Comparison of ENCODE assay signal across 1 cellular context in the genomic region with DNA sequence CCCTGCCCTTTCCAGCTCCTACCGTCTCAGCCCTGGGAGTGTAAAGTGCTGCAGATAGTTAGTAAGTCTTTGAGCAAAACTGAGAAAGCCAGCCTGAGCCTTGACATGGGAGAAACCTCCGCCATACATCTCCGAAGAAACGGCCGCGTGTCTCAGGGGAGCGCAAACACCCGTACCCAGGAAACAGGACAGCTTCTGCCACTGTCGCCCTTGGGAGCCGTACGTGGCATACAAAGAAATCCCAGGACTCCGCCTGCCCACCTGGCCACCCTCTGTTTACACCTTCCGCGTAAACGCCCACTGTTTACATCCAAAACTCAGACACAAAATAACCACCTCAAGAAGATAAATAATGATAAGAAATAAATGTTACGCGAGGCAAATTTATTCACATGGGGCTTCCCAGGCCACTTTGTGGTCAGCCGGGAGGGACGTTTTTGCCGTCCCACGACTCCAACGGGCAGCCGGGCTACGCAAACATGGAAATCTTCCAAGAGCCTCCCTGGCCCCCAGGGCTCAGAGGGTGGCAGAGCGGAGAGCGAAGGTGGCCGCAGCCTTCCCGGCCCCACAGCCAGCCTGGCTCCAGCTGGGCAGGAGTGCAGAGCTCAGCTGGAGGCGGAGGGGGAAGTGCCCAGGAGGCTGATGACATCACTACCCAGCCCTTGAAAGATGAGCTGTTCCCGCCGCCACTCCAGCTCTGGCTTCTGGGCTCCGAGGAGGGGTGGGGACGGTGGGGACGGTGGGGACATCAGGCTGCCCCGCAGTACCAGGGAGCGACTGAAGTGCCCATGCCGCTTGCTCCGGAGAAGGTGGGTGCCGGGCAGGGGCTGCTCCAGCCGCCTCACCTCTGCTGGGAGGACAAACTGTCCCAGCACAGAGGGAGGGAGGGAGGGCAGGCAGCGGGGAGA.
TF ChIP-seq lines count a peak whose summit lies in the region.

Gene BDKRB2 (plus strand): TSS at position 689 of the 908 bp plus-strand sequence. CDS start 32,269 bp downstream, outside the sequence.

TF ChIP-seq in HCT116, 20 proteins besides CTCF, POLR2A, EP300 and RAD21 (continued from another document):
- TF ChIP-seq, protein P1, sequence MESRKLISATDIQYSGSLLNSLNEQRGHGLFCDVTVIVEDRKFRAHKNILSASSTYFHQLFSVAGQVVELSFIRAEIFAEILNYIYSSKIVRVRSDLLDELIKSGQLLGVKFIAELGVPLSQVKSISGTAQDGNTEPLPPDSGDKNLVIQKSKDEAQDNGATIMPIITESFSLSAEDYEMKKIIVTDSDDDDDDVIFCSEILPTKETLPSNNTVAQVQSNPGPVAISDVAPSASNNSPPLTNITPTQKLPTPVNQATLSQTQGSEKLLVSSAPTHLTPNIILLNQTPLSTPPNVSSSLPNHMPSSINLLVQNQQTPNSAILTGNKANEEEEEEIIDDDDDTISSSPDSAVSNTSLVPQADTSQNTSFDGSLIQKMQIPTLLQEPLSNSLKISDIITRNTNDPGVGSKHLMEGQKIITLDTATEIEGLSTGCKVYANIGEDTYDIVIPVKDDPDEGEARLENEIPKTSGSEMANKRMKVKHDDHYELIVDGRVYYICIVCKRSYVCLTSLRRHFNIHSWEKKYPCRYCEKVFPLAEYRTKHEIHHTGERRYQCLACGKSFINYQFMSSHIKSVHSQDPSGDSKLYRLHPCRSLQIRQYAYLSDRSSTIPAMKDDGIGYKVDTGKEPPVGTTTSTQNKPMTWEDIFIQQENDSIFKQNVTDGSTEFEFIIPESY (IDR thresholded peaks at IDR 0.05; ENCODE audit: extremely low read depth, insufficient replicate concordance, low read length) = no peak
